ENCODE assay signal across 19 cellular contexts in genomic region chr17:10583834-10584233, GRCh38. TPM values are rescaled to one million over a fixed set of nuclear protein-coding genes. Genes with fewer than 3 reads are reported as not detected.
DNase-seq lines count a peak whose midpoint lies in the region; ATAC-seq and TF ChIP-seq lines count a peak whose summit lies in the region.
"Had no signal": no experiment of that assay in that cellular context is flagged by ENCODE, and none has a peak within 500 bp of the region (broad histone marks: within the 10 kb centered on the region; RNA-seq: fewer than 3 reads in every experiment).

No MANE protein-coding gene starts in this region.

- peaks cover 22% of the 10 kb centered on the region for H3K4me1 Mint-ChIP-seq in glutamatergic neuron (ENCODE audit: low read depth, unreplicated experiment)
- H3K4me1 Mint-ChIP-seq in activated T-cell treated with anti-CD3 and anti-CD28 coated beads, Interleukin-2, amount 50 U/mL, for 72 hours (ENCODE audit: low read depth), result no peaks in the 10 kb centered on the region
- H3K4me1 Mint-ChIP-seq: CD4-positive, alpha-beta memory T cell; GM23338 had no signal

- peak; percentile 86 to 91 (median 88) for ATAC-seq in psoas muscle
- no peak for ATAC-seq in activated T-cell treated with anti-CD3 and anti-CD28 coated beads, Interleukin-2, amount 50 U/mL, for 72 hours (replicated peaks in 1 of 2)
- ATAC-seq: GM23338 had no signal

- intact Hi-C loops in psoas muscle (cut with DNase I), result no loop called here

- peaks cover 0 to 5% (median 0%) of the 10 kb centered on the region in 3 donors for H3K27me3 ChIP-seq in psoas muscle (ENCODE audit: insufficient read depth in 3 of 3, low read length in 2 of 3)

- no peaks in the 10 kb centered on the region for H3K36me3 ChIP-seq in psoas muscle (ENCODE audit: insufficient read depth in 1 of 2, low read depth in 1 of 2)

- peak overlapping the region; percentile 43 for H3K27ac Mint-ChIP-seq in glutamatergic neuron (ENCODE audit: unreplicated experiment)
- no peak overlapping the region for H3K27ac Mint-ChIP-seq in activated T-cell treated with anti-CD3 and anti-CD28 coated beads, Interleukin-2, amount 50 U/mL, for 72 hours
- H3K27ac Mint-ChIP-seq: CD4-positive, alpha-beta memory T cell; GM23338; H9; HFFc6 had no signal

- H3K27me3 Mint-ChIP-seq in glutamatergic neuron (ENCODE audit: unreplicated experiment), result peaks cover 2% of the 10 kb centered on the region
- H3K27me3 Mint-ChIP-seq in activated T-cell treated with anti-CD3 and anti-CD28 coated beads, Interleukin-2, amount 50 U/mL, for 72 hours (ENCODE audit: low read depth), result peaks cover 20% of the 10 kb centered on the region

- peak overlapping the region; percentile 35 for H3K4me3 ChIP-seq in psoas muscle
- H3K4me3 ChIP-seq: GM23338 had no signal

- DNase-seq in glutamatergic neuron (no peak), left kidney (ENCODE audit: low read depth, low spot score) (peak; percentile 21), psoas muscle (no peak), NCI-H524 treated with DMSO at 0.1 percent for 48 hours (lab: John Stamatoyannopoulos, UW) (no peak)
- DNase-seq in activated T-cell treated with anti-CD3 and anti-CD28 coated beads, Interleukin-2, amount 50 U/mL, for 72 hours, result no peak
- DNase-seq in stimulated activated CD4-positive, alpha-beta T cell treated with anti-CD3 and anti-CD28 coated beads, Interleukin-12 subunit alpha, Interleukin-12 subunit beta, amount 100 ng/mL, for 4 hours, result no peak
- DNase-seq: C1 segment of cervical spinal cord; Calu3; CD4-positive, alpha-beta memory T cell; COR-L47; DMS53; DMS79 treated with DMSO at 0.1 percent for 48 hours; GF-D8; H9; HFFc6 had no signal

- TF ChIP-seq CTCF in glutamatergic neuron (IDR thresholded peaks at IDR 0.05; ENCODE audit: partially characterized antibody, unreplicated experiment), result no peak
- no peak for TF ChIP-seq CTCF in psoas muscle (IDR thresholded peaks at IDR 0.05)

- peaks cover 1% of the 10 kb centered on the region for H3K9me3 Mint-ChIP-seq in glutamatergic neuron (ENCODE audit: unreplicated experiment)
- no peaks in the 10 kb centered on the region for H3K9me3 Mint-ChIP-seq in activated T-cell treated with anti-CD3 and anti-CD28 coated beads, Interleukin-2, amount 50 U/mL, for 72 hours
- H3K9me3 Mint-ChIP-seq: CD4-positive, alpha-beta memory T cell had no signal

- no peaks in the 10 kb centered on the region for H3K9me3 ChIP-seq in psoas muscle

- H3K4me3 Mint-ChIP-seq in glutamatergic neuron (ENCODE audit: unreplicated experiment), result peak overlapping the region; percentile 36
- no peak overlapping the region for H3K4me3 Mint-ChIP-seq in activated T-cell treated with anti-CD3 and anti-CD28 coated beads, Interleukin-2, amount 50 U/mL, for 72 hours
- H3K4me3 Mint-ChIP-seq: CD4-positive, alpha-beta memory T cell; GM23338; H9; HFFc6 had no signal

- H3K27ac ChIP-seq in psoas muscle, result peak overlapping the region; percentile 83

- peaks cover 20% of the 10 kb centered on the region for H3K4me1 ChIP-seq in psoas muscle

- H3K36me3 Mint-ChIP-seq in glutamatergic neuron (ENCODE audit: unreplicated experiment), result no peaks in the 10 kb centered on the region
- H3K36me3 Mint-ChIP-seq in activated T-cell treated with anti-CD3 and anti-CD28 coated beads, Interleukin-2, amount 50 U/mL, for 72 hours (ENCODE audit: insufficient read depth in 2 of 2), result no peaks in the 10 kb centered on the region
- H3K36me3 Mint-ChIP-seq: CD4-positive, alpha-beta memory T cell had no signal

- 23 to 44% (median 31%) methylated on average over 4 of the region's 4 CpGs for WGBS in psoas muscle, 3 donors

RNA-seq across cellular contexts. Expression of gene MYH2, which starts 34.4 kb away (rescaled TPM):
- total RNA-seq in glutamatergic neuron (ENCODE audit: unreplicated experiment), result not detected
- over 10,000 TPM in 1 of 4 donors, 1,000 to 10,000 TPM in 3; 1,903 to 20,190 (median 5,841) TPM for total RNA-seq in psoas muscle
- polyA plus RNA-seq in psoas muscle, result 100 to 1,000 TPM; 263 to 809 (median 306) TPM
- not detected for total RNA-seq in activated T-cell treated with anti-CD3 and anti-CD28 coated beads, Interleukin-2, amount 50 U/mL, for 72 hours
- total RNA-seq: Calu3; CD4-positive, alpha-beta memory T cell; Daoy; G401; H4 had no signal
- polyA plus RNA-seq: CD4-positive, alpha-beta memory T cell had no signal

Comparison
In these comparisons a context has a peak if more than half of its experiments do, and no peak if none do; other contexts are left out.
1. ATAC-seq: peak in psoas muscle (4 of 4); none in activated T-cell treated with anti-CD3 and anti-CD28 coated beads, Interleukin-2, amount 50 U/mL, for 72 hours (0 of 2).
2. RNA of gene MYH2, which starts 34.4 kb away (total RNA-seq): 1,903 to 20,190 TPM in psoas muscle; not detected in glutamatergic neuron (single experiment) and not detected in activated T-cell treated with anti-CD3 and anti-CD28 coated beads, Interleukin-2, amount 50 U/mL, for 72 hours; every median in the first group is over 1,000 times any median in the second.